ENCODE assay signal across 8 cellular contexts in the genomic region with DNA sequence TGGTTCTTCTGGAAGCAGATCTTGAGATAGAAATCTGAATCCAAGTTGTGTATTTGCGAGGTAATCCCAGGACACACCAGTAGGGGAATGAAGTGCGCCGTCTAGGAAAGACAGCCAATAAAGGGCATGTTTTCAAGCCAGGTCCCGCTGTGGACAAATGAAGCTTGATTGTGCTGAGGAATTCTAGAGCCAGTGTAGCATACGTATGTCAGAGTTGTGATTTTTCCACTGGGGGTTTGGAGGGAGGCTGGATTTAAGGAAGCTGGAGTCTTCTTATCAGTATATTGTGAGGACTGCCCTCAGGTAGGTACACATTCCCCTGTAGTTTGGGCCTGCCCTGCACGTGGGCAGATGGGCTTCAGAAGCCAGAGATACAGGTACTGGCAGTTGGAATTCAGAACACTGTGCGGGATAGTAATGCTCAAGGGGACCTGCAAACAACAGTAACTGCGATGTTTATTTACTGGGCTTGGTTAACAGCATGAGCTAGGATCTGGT. TPM values are rescaled to one million over a fixed set of nuclear protein-coding genes. Genes with fewer than 3 reads are reported as not detected.
DNase-seq lines count a peak whose midpoint lies in the region; ATAC-seq and TF ChIP-seq lines count a peak whose summit lies in the region.

No MANE protein-coding gene starts in this region.

- H3K27me3 Mint-ChIP-seq in T-helper 17 cell = no peaks in the 10 kb centered on the region

- H3K27ac ChIP-seq in 22Rv1 = peak overlapping the region; percentile 79
- H3K27ac ChIP-seq in hepatocyte = no peak overlapping the region
- H3K27ac ChIP-seq in thoracic aorta = no peak overlapping the region

- TF ChIP-seq CTCF in 22Rv1 (IDR thresholded peaks at IDR 0.05) = peak; percentile 94
- peak; percentile 6 for TF ChIP-seq CTCF in GM10266 (IDR thresholded peaks at IDR 0.05; ENCODE audit: control insufficient read depth, insufficient read depth, low read depth, missing control alignments)
- peak; percentile 34 for TF ChIP-seq CTCF in hepatocyte (IDR thresholded peaks at IDR 0.05; ENCODE audit: poor library complexity)
- TF ChIP-seq CTCF in thoracic aorta (IDR thresholded peaks at IDR 0.05) = peak; percentile 34

- H3K27ac Mint-ChIP-seq in T-helper 17 cell = peak overlapping the region; percentile 62

- H3K4me3 Mint-ChIP-seq in T-helper 17 cell = no peak overlapping the region

- no peaks in the 10 kb centered on the region for H3K9me2 ChIP-seq in hepatocyte (replicated peaks; ENCODE audit: insufficient read depth)

- H3K4me1 ChIP-seq in hepatocyte (ENCODE audit: insufficient read depth) (peaks cover 10% of the 10 kb centered on the region), thoracic aorta (ENCODE audit: control insufficient read depth in 1 of 2, low read depth in 2 of 2) (peaks cover 7 to 18% of the 10 kb centered on the region in 2 donors)

- H3K36me3 ChIP-seq in hepatocyte (replicated peaks; ENCODE audit: insufficient read depth, low read depth) (no peaks in the 10 kb centered on the region), thoracic aorta (no peaks in the 10 kb centered on the region)

- H3K4me3 ChIP-seq in hepatocyte (no peak overlapping the region), thoracic aorta (no peak overlapping the region)

- H3K79me2 ChIP-seq in hepatocyte = peaks cover 26% of the 10 kb centered on the region

- H3K4me1 Mint-ChIP-seq in T-helper 17 cell = peaks cover 34% of the 10 kb centered on the region

- ATAC-seq in T-helper 17 cell (no peak), thoracic aorta (ENCODE audit: insufficient number of reproducible peaks, low FRiP score, low read depth) (no peak), HG03039 (IDR thresholded peaks at IDR 0.05; ENCODE audit: unreplicated experiment) (no peak), GM19463 (IDR thresholded peaks at IDR 0.05; ENCODE audit: unreplicated experiment) (no peak), GM19023 (IDR thresholded peaks at IDR 0.05; ENCODE audit: unreplicated experiment) (no peak)

- no peaks in the 10 kb centered on the region for H4K20me1 ChIP-seq in hepatocyte (ENCODE audit: insufficient read depth, poor library complexity, severe bottlenecking)

- WGBS in hepatocyte (ENCODE audit: low lambda C conversion rate, missing lambda C conversion rate) = 60% methylated on average over 8 of the region's 8 CpGs

- no peaks in the 10 kb centered on the region for H3K9me3 ChIP-seq in T-helper 17 cell (ENCODE audit: control insufficient read depth, low read length, poor library complexity, severe bottlenecking)
- H3K9me3 ChIP-seq in hepatocyte (ENCODE audit: low read depth) = no peaks in the 10 kb centered on the region
- H3K9me3 ChIP-seq in thoracic aorta = no peaks in the 10 kb centered on the region

- H3K27me3 ChIP-seq in hepatocyte (no peaks in the 10 kb centered on the region), thoracic aorta (replicated peaks; ENCODE audit: insufficient read depth) (no peaks in the 10 kb centered on the region)

- no peak overlapping the region for H3K4me2 ChIP-seq in hepatocyte

- DNase-seq in GM10266 (ENCODE audit: extremely low spot score) (no peak), T-helper 17 cell (no peak), hepatocyte (ENCODE audit: low spot score) (peak; percentile 22), thoracic aorta (ENCODE audit: low spot score) (no peak)

- H2AFZ ChIP-seq in hepatocyte = no peak overlapping the region

- peaks cover 2% of the 10 kb centered on the region for H3K36me3 Mint-ChIP-seq in T-helper 17 cell (ENCODE audit: low read depth)

RNA-seq across cellular contexts. Expression of a gene that starts 50.9 kb away (rescaled TPM):
- total RNA-seq in T-helper 17 cell = 10 to 100 TPM; 23.7 to 25.3 TPM
- 60.6 and 64.1 TPM in 2 replicates for total RNA-seq in hepatocyte
- polyA plus RNA-seq in hepatocyte = 40.4 and 43.7 TPM in 2 replicates
- 10 to 100 TPM; 30.1 to 47.7 TPM for total RNA-seq in thoracic aorta

Comparison
In these comparisons a context has a peak if more than half of its experiments do, and no peak if none do; other contexts are left out.
1. CTCF ChIP-seq: peak in every context shown above with its lines; median percentile 94 in 22Rv1; 34 in hepatocyte; 34 in thoracic aorta; 6 in GM10266.